Comparison of ENCODE assay signal across 1 cellular context in genomic region chr12:12883369-12884001, GRCh38.
TF ChIP-seq lines count a peak whose summit lies in the region.

No MANE protein-coding gene starts in this region.

TF ChIP-seq in HEK293, 187 proteins besides CTCF, POLR2A, EP300 and RAD21 (continued from another document):
- TF ChIP-seq, protein P1, sequence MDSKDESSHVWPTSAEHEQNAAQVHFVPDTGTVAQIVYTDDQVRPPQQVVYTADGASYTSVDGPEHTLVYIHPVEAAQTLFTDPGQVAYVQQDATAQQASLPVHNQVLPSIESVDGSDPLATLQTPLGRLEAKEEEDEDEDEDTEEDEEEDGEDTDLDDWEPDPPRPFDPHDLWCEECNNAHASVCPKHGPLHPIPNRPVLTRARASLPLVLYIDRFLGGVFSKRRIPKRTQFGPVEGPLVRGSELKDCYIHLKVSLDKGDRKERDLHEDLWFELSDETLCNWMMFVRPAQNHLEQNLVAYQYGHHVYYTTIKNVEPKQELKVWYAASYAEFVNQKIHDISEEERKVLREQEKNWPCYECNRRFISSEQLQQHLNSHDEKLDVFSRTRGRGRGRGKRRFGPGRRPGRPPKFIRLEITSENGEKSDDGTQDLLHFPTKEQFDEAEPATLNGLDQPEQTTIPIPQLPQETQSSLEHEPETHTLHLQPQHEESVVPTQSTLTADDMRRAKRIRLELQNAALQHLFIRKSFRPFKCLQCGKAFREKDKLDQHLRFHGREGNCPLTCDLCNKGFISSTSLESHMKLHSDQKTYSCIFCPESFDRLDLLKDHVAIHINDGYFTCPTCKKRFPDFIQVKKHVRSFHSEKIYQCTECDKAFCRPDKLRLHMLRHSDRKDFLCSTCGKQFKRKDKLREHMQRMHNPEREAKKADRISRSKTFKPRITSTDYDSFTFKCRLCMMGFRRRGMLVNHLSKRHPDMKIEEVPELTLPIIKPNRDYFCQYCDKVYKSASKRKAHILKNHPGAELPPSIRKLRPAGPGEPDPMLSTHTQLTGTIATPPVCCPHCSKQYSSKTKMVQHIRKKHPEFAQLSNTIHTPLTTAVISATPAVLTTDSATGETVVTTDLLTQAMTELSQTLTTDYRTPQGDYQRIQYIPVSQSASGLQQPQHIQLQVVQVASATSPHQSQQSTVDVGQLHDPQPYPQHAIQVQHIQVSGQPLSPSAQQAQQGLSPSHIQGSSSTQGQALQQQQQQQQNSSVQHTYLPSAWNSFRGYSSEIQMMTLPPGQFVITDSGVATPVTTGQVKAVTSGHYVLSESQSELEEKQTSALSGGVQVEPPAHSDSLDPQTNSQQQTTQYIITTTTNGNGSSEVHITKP (tag by site-specific recombination; IDR thresholded peaks at IDR 0.05): peak; percentile 34; the same call in 1 of the 2 replicates
- TF ChIP-seq ZNF645 (tag by site-specific recombination; IDR thresholded peaks at IDR 0.05) (no peak), ZNF16 (tag by site-specific recombination; IDR thresholded peaks at IDR 0.05; ENCODE audit: low read depth) (no peak), ZNF132 (tag by site-specific recombination; IDR thresholded peaks at IDR 0.05; ENCODE audit: borderline replicate concordance) (no peak), ZNF274 (IDR thresholded peaks at IDR 0.05; ENCODE audit: low read length) (no peak), ZNF274 (tag by site-specific recombination; IDR thresholded peaks at IDR 0.05; ENCODE audit: borderline replicate concordance) (no peak), ZNF529 (tag by site-specific recombination; IDR thresholded peaks at IDR 0.05; ENCODE audit: insufficient replicate concordance) (no peak), ZNF530 (tag by site-specific recombination; IDR thresholded peaks at IDR 0.05; ENCODE audit: low read depth) (no peak), ZNF585B (tag by site-specific recombination; IDR thresholded peaks at IDR 0.05) (no peak)
